In the genomic region with DNA sequence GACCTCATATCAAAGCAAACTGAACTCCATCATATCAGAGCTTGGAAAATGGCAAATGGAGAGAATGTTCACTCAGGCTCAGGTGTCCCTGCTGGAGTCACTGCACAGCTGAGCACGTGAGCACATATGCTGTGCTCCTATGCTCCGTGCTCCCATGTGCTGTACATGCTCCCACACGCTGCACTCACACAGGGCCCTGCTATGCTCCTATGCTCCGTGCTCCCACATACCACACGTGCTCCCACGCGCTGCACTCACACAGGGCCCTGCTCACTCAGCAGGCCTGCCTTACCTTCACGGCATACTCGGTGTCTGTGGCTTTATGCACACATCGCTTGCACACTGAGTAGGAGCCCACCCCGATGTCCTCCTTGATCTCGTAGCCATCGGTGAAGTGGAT, we compare ENCODE assay signal across 34 cellular contexts.
"Had no signal": no experiment of that assay in that cellular context is flagged by ENCODE, and none has a peak within 500 bp of the region (broad histone marks: within the 10 kb centered on the region; RNA-seq: fewer than 3 reads in every experiment).

No MANE protein-coding gene starts in this region.

- FAIRE-seq: bronchial epithelial cell, colon, endometrium, endothelial cell of umbilical vein had no signal

- H3K4me1 ChIP-seq: ascending aorta, esophagus squamous epithelium, gastroesophageal sphincter had no signal

- H3K9me3 ChIP-seq: ascending aorta, esophagus squamous epithelium, gastroesophageal sphincter had no signal

- DNase-seq: activated B cell treated with CpG ODN at 0.5 μM for 24 hours; activated CD4-positive, alpha-beta T cell treated with anti-CD3 and anti-CD28 coated beads for 48 hours; activated CD4-positive, alpha-beta T cell treated with anti-CD3 and anti-CD28 coated beads, Interleukin-2, amount 50 U/mL, for 1 hour; activated CD4-positive, alpha-beta T cell treated with anti-CD3 and anti-CD28 coated beads, Interleukin-2, amount 50 U/mL, for 48 hours; activated CD8-positive, alpha-beta memory T cell treated with anti-CD3 and anti-CD28 coated beads for 24 hours; activated CD8-positive, alpha-beta T cell treated with anti-CD3 and anti-CD28 coated beads for 36 hours; activated gamma-delta T cell; activated naive CD4-positive, alpha-beta T cell; activated naive CD4-positive, alpha-beta T cell treated with anti-CD3 and anti-CD28 coated beads, Interleukin-2, amount 10 ng/mL, durations not matched to agents 7 days and 5 days; activated naive CD8-positive, alpha-beta T cell treated with anti-CD3 and anti-CD28 coated beads, Interleukin-2, amount 10 ng/mL, durations not matched to agents 7 days and 5 days; activated T-cell treated with anti-CD3 and anti-CD28 coated beads for 4 hours; activated T-cell treated with anti-CD3 and anti-CD28 coated beads, Interleukin-2, amount 50 U/mL, for 24 hours; activated T-cell treated with anti-CD3 and anti-CD28 coated beads, Interleukin-2, amount 50 U/mL, for 72 hours; caudate nucleus; cortex of kidney; dermis blood vessel endothelial cell; effector CD4-positive, alpha-beta T cell; effector memory CD8-positive, alpha-beta T cell; esophagus squamous epithelium; foreskin melanocyte; SW 1271; T-helper 1 cell; T-helper 17 cell; T1000; WERI-Rb-1 had no signal

- H3K27ac ChIP-seq: ascending aorta, epithelial cell of prostate, esophagus squamous epithelium, gastroesophageal sphincter, WERI-Rb-1 had no signal

- H3K36me3 ChIP-seq: WERI-Rb-1 had no signal

- ATAC-seq: activated CD4-positive, CD25-positive, alpha-beta regulatory T cell treated with anti-CD3 and anti-CD28 coated beads, Interleukin-2, amount 50 U/mL, for 24 hours; activated CD8-positive, alpha-beta T cell treated with anti-CD3 and anti-CD28 coated beads for 36 hours; activated naive CD4-positive, alpha-beta T cell treated with anti-CD3 and anti-CD28 coated beads, Interleukin-2, amount 50 U/mL, for 72 hours; activated T-cell treated with anti-CD3 and anti-CD28 coated beads, Interleukin-2, amount 50 U/mL, for 72 hours; effector memory CD8-positive, alpha-beta T cell; gastroesophageal sphincter; T-helper 17 cell had no signal

- H3K27me3 ChIP-seq: ascending aorta, esophagus squamous epithelium, gastroesophageal sphincter had no signal

- H3K4me3 ChIP-seq: ascending aorta, esophagus squamous epithelium, gastroesophageal sphincter had no signal
